In genomic region chr7:12557282-12557681, GRCh38 we compare ENCODE assay signal across 19 cellular contexts. TPM values are rescaled to one million over a fixed set of nuclear protein-coding genes. Genes with fewer than 3 reads are reported as not detected.
A peak's percentile ranks its signal among the peaks of the same experiment; 100 is the strongest.
DNase-seq lines count a peak whose midpoint lies in the region; ATAC-seq, FAIRE-seq and TF ChIP-seq lines count a peak whose summit lies in the region.
"Had no signal": no experiment of that assay in that cellular context is flagged by ENCODE, and none has a peak within 500 bp of the region (broad histone marks: within the 10 kb centered on the region; RNA-seq: fewer than 3 reads in every experiment).

No MANE protein-coding gene starts in this region.

- BruUV-seq in A673 (replicated peaks; lab: Mats Ljungman, UMichigan) (no TSS peak), HCT116 (replicated peaks; lab: Mats Ljungman, UMichigan) (no TSS peak)

- FAIRE-seq in keratinocyte (lab: Jason Lieb, UNC), result peak; percentile 86
- FAIRE-seq: GM12878, small intestine had no signal

- H3K27me3 ChIP-seq in A673 (replicated peaks; ENCODE audit: insufficient read depth, low read depth, low read length, poor library complexity) (no peaks in the 10 kb centered on the region), HCT116 (ENCODE audit: insufficient read depth, low read length) (no peaks in the 10 kb centered on the region), keratinocyte (ENCODE audit: control insufficient read depth, extremely low read depth, insufficient read depth, low read length) (no peaks in the 10 kb centered on the region)

- peak overlapping the region; percentile 75 for H3K27ac Mint-ChIP-seq in WTC11
- no peak overlapping the region for H3K27ac Mint-ChIP-seq in activated CD4-positive, alpha-beta T cell treated with anti-CD3 and anti-CD28 coated beads, Interleukin-2, amount 10 ng/mL, durations not matched to agents 7 days and 5 days
- no peak overlapping the region for H3K27ac Mint-ChIP-seq in activated T-helper 1 cell treated with anti-CD3 and anti-CD28 coated beads, Interleukin-12 subunit alpha, Interleukin-12 subunit beta, Interleukin-2, Interleukin-4 antibody, amounts not matched to agents 30 ng/mL and 10 ng/mL and 1 ng/mL, durations not matched to agents 14 hours and 24 hours and 36 hours
- H3K27ac Mint-ChIP-seq: activated CD4-positive, alpha-beta T cell treated with anti-CD3 and anti-CD28 coated beads, Interleukin-2, amount 10 ng/mL, durations not matched to agents 24 days and 14 days; activated naive CD4-positive, alpha-beta T cell treated with anti-CD3 and anti-CD28 coated beads, Interleukin-2, amount 50 U/mL, for 72 hours had no signal

- no peak for TF ChIP-seq CTCF in A673 (conservative IDR thresholded peaks at IDR 0.05; ENCODE audit: low read depth, low read length)
- TF ChIP-seq CTCF in HCT116 (IDR thresholded peaks at IDR 0.05 in 2 of 3, conservative IDR thresholded peaks at IDR 0.05 in 1 of 3; ENCODE audit: borderline replicate concordance in 1 of 3, insufficient read depth in 1 of 3, low read depth in 2 of 3, low read length in 2 of 3), result no peak
- TF ChIP-seq CTCF in WTC11 (IDR thresholded peaks at IDR 0.05), result no peak
- no peak for TF ChIP-seq CTCF in keratinocyte (optimal IDR thresholded peaks at IDR 0.05 in 1 of 3, IDR thresholded peaks at IDR 0.05 in 1 of 3, conservative IDR thresholded peaks at IDR 0.05 in 1 of 3; ENCODE audit: extremely low read depth in 1 of 3, insufficient read depth in 2 of 3, low read length in 3 of 3)

- H3K27me3 Mint-ChIP-seq in WTC11 (ENCODE audit: low read depth), result no peaks in the 10 kb centered on the region
- H3K27me3 Mint-ChIP-seq in activated CD4-positive, alpha-beta T cell treated with anti-CD3 and anti-CD28 coated beads, Interleukin-2, amount 10 ng/mL, durations not matched to agents 7 days and 5 days, result peaks cover 5% of the 10 kb centered on the region
- peaks cover 5% of the 10 kb centered on the region for H3K27me3 Mint-ChIP-seq in activated T-helper 1 cell treated with anti-CD3 and anti-CD28 coated beads, Interleukin-12 subunit alpha, Interleukin-12 subunit beta, Interleukin-2, Interleukin-4 antibody, amounts not matched to agents 30 ng/mL and 10 ng/mL and 1 ng/mL, durations not matched to agents 14 hours and 24 hours and 36 hours (ENCODE audit: insufficient read depth)

- peak overlapping the region; percentile 45 for H2AFZ ChIP-seq in HCT116 (ENCODE audit: low read depth, low read length, poor library complexity, severe bottlenecking)
- peak overlapping the region; percentile 53 for H2AFZ ChIP-seq in keratinocyte (ENCODE audit: control insufficient read depth, low read length)

- no peaks in the 10 kb centered on the region for H3K9me3 ChIP-seq in A673 (ENCODE audit: low read depth, low read length, poor library complexity, severe bottlenecking)
- no peaks in the 10 kb centered on the region for H3K9me3 ChIP-seq in HCT116 (ENCODE audit: control insufficient read depth in 1 of 2, insufficient read depth in 1 of 2, low read depth in 1 of 2, low read length in 2 of 2)
- no peaks in the 10 kb centered on the region for H3K9me3 ChIP-seq in keratinocyte (ENCODE audit: control insufficient read depth, low read depth, low read length)
- H3K9me3 ChIP-seq: HAP-1, mucosa of descending colon had no signal

- H3K9me3 Mint-ChIP-seq in WTC11, result peaks cover 19% of the 10 kb centered on the region
- H3K9me3 Mint-ChIP-seq in activated CD4-positive, alpha-beta T cell treated with anti-CD3 and anti-CD28 coated beads, Interleukin-2, amount 10 ng/mL, durations not matched to agents 7 days and 5 days, result peaks cover 3% of the 10 kb centered on the region
- no peaks in the 10 kb centered on the region for H3K9me3 Mint-ChIP-seq in activated T-helper 1 cell treated with anti-CD3 and anti-CD28 coated beads, Interleukin-12 subunit alpha, Interleukin-12 subunit beta, Interleukin-2, Interleukin-4 antibody, amounts not matched to agents 30 ng/mL and 10 ng/mL and 1 ng/mL, durations not matched to agents 14 hours and 24 hours and 36 hours
- H3K9me3 Mint-ChIP-seq: activated CD4-positive, alpha-beta T cell treated with anti-CD3 and anti-CD28 coated beads, Interleukin-2, amount 10 ng/mL, durations not matched to agents 24 days and 14 days had no signal

- DNase-seq in A673 (ENCODE audit: low spot score) (peak; percentile 13), HCT116 (ENCODE audit: low read depth, low spot score) (no peak), WTC11 (ENCODE audit: low spot score) (no peak), keratinocyte (ENCODE audit: low read depth, low spot score) (no peak), cortex of kidney (lab: John Stamatoyannopoulos, UW) (no peak)
- DNase-seq in activated CD4-positive, alpha-beta T cell treated with anti-CD3 and anti-CD28 coated beads, Interleukin-2, amount 10 ng/mL, durations not matched to agents 7 days and 5 days, result no peak
- no peak for DNase-seq in stimulated activated CD4-positive, alpha-beta T cell treated with anti-CD3 and anti-CD28 coated beads, Interleukin-2, amount 100 ng/mL, for 24 hours
- no peak for DNase-seq in activated T-helper 1 cell treated with anti-CD3 and anti-CD28 coated beads, Interleukin-12 subunit alpha, Interleukin-12 subunit beta, Interleukin-2, Interleukin-4 antibody, amounts not matched to agents 30 ng/mL and 10 ng/mL and 1 ng/mL, durations not matched to agents 14 hours and 24 hours and 36 hours (ENCODE audit: low spot score)
- DNase-seq: activated CD4-positive, alpha-beta T cell treated with anti-CD3 and anti-CD28 coated beads, Interleukin-2, amount 10 ng/mL, durations not matched to agents 24 days and 14 days; glutamatergic neuron; islet precursor cell; mucosa of descending colon; NCI-H1092; small intestine; stimulated activated naive CD4-positive, alpha-beta T cell; T-helper 9 cell had no signal

- RAD21 ChIA-PET in HCT116 (lab: Charles Lee; ENCODE audit: low non-redundant PET in 1 of 2, low total read pairs in 2 of 2, uncharacterized antibody in 2 of 2, unreplicated experiment in 2 of 2), result no interaction called here

- H3K4me1 Mint-ChIP-seq in WTC11, result peaks cover 22% of the 10 kb centered on the region
- H3K4me1 Mint-ChIP-seq in activated CD4-positive, alpha-beta T cell treated with anti-CD3 and anti-CD28 coated beads, Interleukin-2, amount 10 ng/mL, durations not matched to agents 7 days and 5 days, result peaks cover 2% of the 10 kb centered on the region
- no peaks in the 10 kb centered on the region for H3K4me1 Mint-ChIP-seq in activated T-helper 1 cell treated with anti-CD3 and anti-CD28 coated beads, Interleukin-12 subunit alpha, Interleukin-12 subunit beta, Interleukin-2, Interleukin-4 antibody, amounts not matched to agents 30 ng/mL and 10 ng/mL and 1 ng/mL, durations not matched to agents 14 hours and 24 hours and 36 hours (ENCODE audit: low read depth)
- H3K4me1 Mint-ChIP-seq: activated CD4-positive, alpha-beta T cell treated with anti-CD3 and anti-CD28 coated beads, Interleukin-2, amount 10 ng/mL, durations not matched to agents 24 days and 14 days had no signal

- no peaks in the 10 kb centered on the region for H3K79me2 ChIP-seq in HCT116 (ENCODE audit: insufficient read depth, low read length)
- H3K79me2 ChIP-seq in keratinocyte (ENCODE audit: control insufficient read depth, insufficient read depth, low read length), result no peaks in the 10 kb centered on the region

- no peak overlapping the region for H3K4me3 Mint-ChIP-seq in WTC11
- H3K4me3 Mint-ChIP-seq in activated CD4-positive, alpha-beta T cell treated with anti-CD3 and anti-CD28 coated beads, Interleukin-2, amount 10 ng/mL, durations not matched to agents 7 days and 5 days, result no peak overlapping the region
- H3K4me3 Mint-ChIP-seq in activated T-helper 1 cell treated with anti-CD3 and anti-CD28 coated beads, Interleukin-12 subunit alpha, Interleukin-12 subunit beta, Interleukin-2, Interleukin-4 antibody, amounts not matched to agents 30 ng/mL and 10 ng/mL and 1 ng/mL, durations not matched to agents 14 hours and 24 hours and 36 hours, result no peak overlapping the region
- H3K4me3 Mint-ChIP-seq: activated CD4-positive, alpha-beta T cell treated with anti-CD3 and anti-CD28 coated beads, Interleukin-2, amount 10 ng/mL, durations not matched to agents 24 days and 14 days had no signal

- no peak for TF ChIP-seq RAD21 in HCT116 (IDR thresholded peaks at IDR 0.05; ENCODE audit: low read depth)

- H3K4me3 ChIP-seq in A673 (ENCODE audit: low read depth, low read length, poor library complexity, severe bottlenecking) (no peak overlapping the region), HCT116 (replicated peaks in 1 of 2; ENCODE audit: low read depth in 1 of 2, low read length in 2 of 2) (no peak overlapping the region), keratinocyte (ENCODE audit: control insufficient read depth in 2 of 3, extremely low read depth in 1 of 3, insufficient read depth in 2 of 3, low read depth in 1 of 3, low read length in 3 of 3) (no peak overlapping the region)
- H3K4me3 ChIP-seq: GM12878, HAP-1, mucosa of descending colon had no signal

- intact Hi-C loops in A673 (cut with micrococcal nuclease; ENCODE audit: unreplicated experiment) (no loop called here), HCT116 (cut with micrococcal nuclease) (no loop called here)
- intact Hi-C loops in activated T-helper 1 cell treated with anti-CD3 and anti-CD28 coated beads, Interleukin-12 subunit alpha, Interleukin-12 subunit beta, Interleukin-2, Interleukin-4 antibody, amounts not matched to agents 30 ng/mL and 10 ng/mL and 1 ng/mL, durations not matched to agents 14 hours and 24 hours and 36 hours (cut with micrococcal nuclease), result no loop called here

- dilution Hi-C loops in keratinocyte (cut with MboI; ENCODE audit: extremely low pct_ligation_motif_present, low sequenced_read_pairs), result no loop called here

- H3K4me1 ChIP-seq in A673 (ENCODE audit: insufficient read depth, low read length, poor library complexity, severe bottlenecking), result no peaks in the 10 kb centered on the region
- H3K4me1 ChIP-seq in HCT116 (ENCODE audit: control insufficient read depth in 1 of 2, insufficient read depth in 2 of 2, low read length in 2 of 2), result peaks cover 0 to 5% of the 10 kb centered on the region in 2 experiments; a peak in 2 of 4 replicates
- H3K4me1 ChIP-seq in keratinocyte (ENCODE audit: control insufficient read depth, extremely low read depth, insufficient read depth, low read length), result peaks cover 5% of the 10 kb centered on the region
- H3K4me1 ChIP-seq: HAP-1 had no signal

- CTCF ChIA-PET in A673 (lab: Charles Lee) (no interaction called here), HCT116 (lab: Charles Lee) (no interaction called here), WTC11 (lab: Charles Lee) (interaction anchor here (0.8 to 1.3 kb wide), 2 partner anchors 33 to 38 kb away, joined by 3 to 5 read pairs; no protein-coding TSS in a partner anchor)
- CTCF ChIA-PET in activated CD4-positive, alpha-beta T cell treated with anti-CD3 and anti-CD28 coated beads, Interleukin-2, amount 10 ng/mL, durations not matched to agents 7 days and 5 days (lab: Charles Lee), result interaction anchor here (1.2 kb wide), 1 partner anchor 129 kb away, joined by 3 read pairs; no protein-coding TSS in a partner anchor

- H3K9ac ChIP-seq in HCT116 (ENCODE audit: low read length) (no peak overlapping the region), keratinocyte (ENCODE audit: control insufficient read depth, extremely low read depth, insufficient read depth, low read length) (no peak overlapping the region)

- ATAC-seq in HCT116, result no peak
- peak; percentile 77 for ATAC-seq in WTC11
- ATAC-seq: activated naive CD4-positive, alpha-beta T cell treated with anti-CD3 and anti-CD28 coated beads, Interleukin-2, amount 50 U/mL, for 72 hours; GM12878 had no signal

- H4K20me1 ChIP-seq in HCT116 (ENCODE audit: insufficient read depth) (no peaks in the 10 kb centered on the region), keratinocyte (ENCODE audit: control insufficient read depth, extremely low read depth, insufficient read depth, low read length) (no peaks in the 10 kb centered on the region)

- H3K9me2 ChIP-seq in HCT116 (ENCODE audit: insufficient read depth), result no peaks in the 10 kb centered on the region

- H3K27ac ChIP-seq in A673 (ENCODE audit: low read depth, low read length, poor library complexity, severe bottlenecking) (no peak overlapping the region), HCT116 (ENCODE audit: low read depth, low read length) (no peak overlapping the region), keratinocyte (ENCODE audit: control insufficient read depth, insufficient read depth, low read length) (no peak overlapping the region)

- peaks cover 4% of the 10 kb centered on the region for H3K36me3 Mint-ChIP-seq in WTC11
- no peaks in the 10 kb centered on the region for H3K36me3 Mint-ChIP-seq in activated CD4-positive, alpha-beta T cell treated with anti-CD3 and anti-CD28 coated beads, Interleukin-2, amount 10 ng/mL, durations not matched to agents 7 days and 5 days (ENCODE audit: low read depth)
- H3K36me3 Mint-ChIP-seq in activated T-helper 1 cell treated with anti-CD3 and anti-CD28 coated beads, Interleukin-12 subunit alpha, Interleukin-12 subunit beta, Interleukin-2, Interleukin-4 antibody, amounts not matched to agents 30 ng/mL and 10 ng/mL and 1 ng/mL, durations not matched to agents 14 hours and 24 hours and 36 hours (ENCODE audit: low read depth), result no peaks in the 10 kb centered on the region

- H3K4me2 ChIP-seq in HCT116 (ENCODE audit: low read length), result no peak overlapping the region
- H3K4me2 ChIP-seq in keratinocyte (ENCODE audit: control insufficient read depth, extremely low read depth, insufficient read depth, low read depth, low read length), result no peak overlapping the region

- H3K9me1 ChIP-seq in keratinocyte (ENCODE audit: control insufficient read depth, extremely low read depth, insufficient read depth, low read length), result no peaks in the 10 kb centered on the region

- H3K36me3 ChIP-seq in A673 (ENCODE audit: insufficient read depth, low read length, poor library complexity, severe bottlenecking) (no peaks in the 10 kb centered on the region), HCT116 (ENCODE audit: control insufficient read depth in 1 of 2, insufficient read depth in 2 of 2, low read length in 2 of 2) (no peaks in the 10 kb centered on the region), keratinocyte (ENCODE audit: control insufficient read depth in 2 of 2, extremely low read depth in 1 of 2, insufficient read depth in 2 of 2, low read length in 2 of 2) (no peaks in the 10 kb centered on the region)
- H3K36me3 ChIP-seq: HAP-1 had no signal

- POLR2A ChIA-PET in A673 (lab: Charles Lee; ENCODE audit: low non-redundant PET) (no interaction called here), HCT116 (lab: Charles Lee) (no interaction called here), WTC11 (lab: Charles Lee) (no interaction called here)
- POLR2A ChIA-PET in activated CD4-positive, alpha-beta T cell treated with anti-CD3 and anti-CD28 coated beads, Interleukin-2, amount 10 ng/mL, durations not matched to agents 7 days and 5 days (lab: Charles Lee), result no interaction called here

- TF ChIP-seq POLR2A in HCT116 (IDR thresholded peaks at IDR 0.05; ENCODE audit: borderline replicate concordance, extremely low read depth, insufficient read depth, insufficient read length), result no peak

RNA-seq across cellular contexts. Expression of gene SCIN, which starts 13.2 kb away (rescaled TPM):
- total RNA-seq in A673 (2021), result 0.09 and 0.39 TPM in 2 replicates
- total RNA-seq in HCT116 (2021; ENCODE audit: unreplicated experiment), result 0.22 TPM
- polyA plus RNA-seq in HCT116 (2012), result not detected in 2 replicates
- total RNA-seq in WTC11 (2021), result 0.80 to 1.2 TPM (median 0.98 TPM) in 3 replicates
- polyA plus RNA-seq in keratinocyte, result 0.05 TPM in 1 of 3 replicates, not detected in the others
- 0.54 TPM for polyA plus RNA-seq in keratinocyte (2011; ENCODE audit: low read depth)
- polyA plus RNA-seq in keratinocyte (2011; cell fraction: cytosol; rRNA removed), result 0.02 and 0.05 TPM in 2 replicates
- 0.03 and 0.05 TPM in 2 replicates for polyA plus RNA-seq in keratinocyte (2011; cell fraction: nucleus; rRNA removed)
- 0.31 TPM in 1 of 2 replicates, not detected in the other for polyA plus RNA-seq in keratinocyte (2012; ENCODE audit: low replicate concordance)
- polyA minus RNA-seq in keratinocyte, result not detected in 3 replicates
- not detected for polyA minus RNA-seq in keratinocyte (2011; cell fraction: cytosol; rRNA and poly(A)+ RNA removed)
- polyA minus RNA-seq in keratinocyte (2011; cell fraction: nucleus; rRNA and poly(A)+ RNA removed), result 0.31 TPM in 1 of 2 replicates, not detected in the other
- total RNA-seq in activated CD4-positive, alpha-beta T cell treated with anti-CD3 and anti-CD28 coated beads, Interleukin-2, amount 10 ng/mL, durations not matched to agents 7 days and 5 days, result 1 to 10 TPM; 1.6 to 1.7 TPM
- not detected in 2 replicates for total RNA-seq in activated T-helper 1 cell treated with anti-CD3 and anti-CD28 coated beads, Interleukin-12 subunit alpha, Interleukin-12 subunit beta, Interleukin-2, Interleukin-4 antibody, amounts not matched to agents 30 ng/mL and 10 ng/mL and 1 ng/mL, durations not matched to agents 14 hours and 24 hours and 36 hours
- total RNA-seq: activated CD4-positive, alpha-beta T cell treated with anti-CD3 and anti-CD28 coated beads, Interleukin-2, amount 10 ng/mL, durations not matched to agents 24 days and 14 days had no signal

Comparison
In these comparisons a context has a peak if more than half of its experiments do, and no peak if none do; other contexts are left out.
1. CTCF ChIA-PET loops: an anchor here in WTC11 (0.8 to 1.3 kb wide) and activated CD4-positive, alpha-beta T cell treated with anti-CD3 and anti-CD28 coated beads, Interleukin-2, amount 10 ng/mL, durations not matched to agents 7 days and 5 days (1.2 kb wide); none called in A673 and HCT116.